Comparison of ENCODE assay signal across 26 cellular contexts in the genomic region with DNA sequence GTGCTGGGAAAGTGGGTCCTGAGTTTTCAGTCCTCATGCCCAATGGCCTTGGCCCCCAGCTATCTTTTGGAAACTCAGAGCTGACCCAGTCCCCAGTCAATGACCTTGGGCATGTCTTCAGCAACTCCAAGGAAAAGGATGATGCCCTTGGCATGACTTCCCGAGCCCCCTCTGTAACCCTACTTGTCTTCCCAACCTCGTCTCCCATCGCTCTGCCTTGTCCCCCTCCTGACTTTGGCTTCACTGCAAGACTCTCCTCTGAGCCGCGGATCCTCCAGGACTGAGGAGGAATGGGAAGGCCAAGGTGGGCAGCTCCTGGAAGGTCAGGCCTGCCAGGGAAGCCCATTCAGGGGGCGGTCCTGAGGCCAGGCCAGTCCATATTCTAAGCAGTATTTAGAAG.
"Had no signal": no experiment of that assay in that cellular context is flagged by ENCODE, and none has a peak within 500 bp of the region (broad histone marks: within the 10 kb centered on the region; RNA-seq: fewer than 3 reads in every experiment).

No MANE protein-coding gene starts in this region.

- DNase-seq: cerebellar nuclear complex; effector CD8-positive, alpha-beta T cell; effector memory CD8-positive, alpha-beta T cell; endodermal cell; erythroblast; esophagus squamous epithelium; foreskin fibroblast; foreskin melanocyte; gastrocnemius medialis; glutamatergic neuron; head of caudate nucleus; heart right ventricle; hippocampal formation; kidney; kidney glomerular epithelial cell; left lung; left ventricle myocardium superior; lower lobe of right lung; mesenchymal stem cell; midbrain had no signal

- H3K27ac Mint-ChIP-seq: effector memory CD8-positive, alpha-beta T cell; endodermal cell had no signal

- FAIRE-seq: colon, endometrium, islet of Langerhans, kidney had no signal

- H3K27ac ChIP-seq: coronary artery, epithelial cell of prostate, esophagus squamous epithelium, gastrocnemius medialis, heart right ventricle, left lung, lower lobe of right lung had no signal

- H3K4me3 ChIP-seq: coronary artery, esophagus squamous epithelium, gastrocnemius medialis, heart right ventricle, left lung, lower lobe of right lung had no signal

- H3K9me3 ChIP-seq: esophagus squamous epithelium, gastrocnemius medialis, left lung, lower lobe of right lung had no signal

- H3K4me3 Mint-ChIP-seq: effector memory CD8-positive, alpha-beta T cell; endodermal cell had no signal

- H3K36me3 ChIP-seq: esophagus squamous epithelium, gastrocnemius medialis, heart right ventricle, left lung, lower lobe of right lung had no signal

- ATAC-seq: effector memory CD8-positive, alpha-beta T cell; esophagus mucosa; gastrocnemius medialis; heart right ventricle; left lung; left ventricle myocardium superior; lower lobe of right lung had no signal

- H3K9me3 Mint-ChIP-seq: effector memory CD8-positive, alpha-beta T cell had no signal

- H3K27me3 ChIP-seq: esophagus squamous epithelium, gastrocnemius medialis, heart right ventricle, left lung had no signal
